Comparison of ENCODE assay signal across 2 cellular contexts in genomic region chr2:37877457-37878315, GRCh38.
TF ChIP-seq lines count a peak whose summit lies in the region.

No MANE protein-coding gene starts in this region.

TF ChIP-seq in IMR-90, 13 proteins besides CTCF, POLR2A, EP300 and RAD21:
- TF ChIP-seq FOS (IDR thresholded peaks at IDR 0.05; ENCODE audit: low read depth, low read length) (peak; percentile 66; the same call in 1 of the 2 replicates), SMC3 (IDR thresholded peaks at IDR 0.05; ENCODE audit: low read depth, low read length) (peak; percentile 91), ELK1 (IDR thresholded peaks at IDR 0.05; ENCODE audit: borderline replicate concordance, low read depth, low read length) (no peak)

TF ChIP-seq in HepG2, 621 proteins besides CTCF, POLR2A, EP300 and RAD21:
- no peak for TF ChIP-seq PRPF4 (IDR thresholded peaks at IDR 0.05; ENCODE audit: low read depth, low read length, poor library complexity, severe bottlenecking)
- TF ChIP-seq TEAD3 (CRISPR knock-in tag; optimal IDR thresholded peaks at IDR 0.05; ENCODE audit: borderline replicate concordance): no peak
- no peak for TF ChIP-seq ZNF570 (CRISPR knock-in tag; IDR thresholded peaks at IDR 0.05; ENCODE audit: borderline replicate concordance)
- no peak for TF ChIP-seq TEAD2 (CRISPR knock-in tag; IDR thresholded peaks at IDR 0.05)
- no peak for TF ChIP-seq MZF1 (CRISPR knock-in tag; IDR thresholded peaks at IDR 0.05; ENCODE audit: borderline replicate concordance)
- TF ChIP-seq, protein P1, sequence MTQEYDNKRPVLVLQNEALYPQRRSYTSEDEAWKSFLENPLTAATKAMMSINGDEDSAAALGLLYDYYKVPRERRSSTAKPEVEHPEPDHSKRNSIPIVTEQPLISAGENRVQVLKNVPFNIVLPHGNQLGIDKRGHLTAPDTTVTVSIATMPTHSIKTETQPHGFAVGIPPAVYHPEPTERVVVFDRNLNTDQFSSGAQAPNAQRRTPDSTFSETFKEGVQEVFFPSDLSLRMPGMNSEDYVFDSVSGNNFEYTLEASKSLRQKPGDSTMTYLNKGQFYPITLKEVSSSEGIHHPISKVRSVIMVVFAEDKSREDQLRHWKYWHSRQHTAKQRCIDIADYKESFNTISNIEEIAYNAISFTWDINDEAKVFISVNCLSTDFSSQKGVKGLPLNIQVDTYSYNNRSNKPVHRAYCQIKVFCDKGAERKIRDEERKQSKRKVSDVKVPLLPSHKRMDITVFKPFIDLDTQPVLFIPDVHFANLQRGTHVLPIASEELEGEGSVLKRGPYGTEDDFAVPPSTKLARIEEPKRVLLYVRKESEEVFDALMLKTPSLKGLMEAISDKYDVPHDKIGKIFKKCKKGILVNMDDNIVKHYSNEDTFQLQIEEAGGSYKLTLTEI (CRISPR knock-in tag; conservative IDR thresholded peaks at IDR 0.05): no peak
- 0 out of 4 replicates have a peak, but pooled peaks of 1 of the 2 experiments have one; percentile 33 for TF ChIP-seq NR2F1 (CRISPR knock-in tag; IDR thresholded peaks at IDR 0.05)
- TF ChIP-seq ZNF749 (CRISPR knock-in tag; IDR thresholded peaks at IDR 0.05; ENCODE audit: borderline replicate concordance): no peak
- TF ChIP-seq, protein P2, sequence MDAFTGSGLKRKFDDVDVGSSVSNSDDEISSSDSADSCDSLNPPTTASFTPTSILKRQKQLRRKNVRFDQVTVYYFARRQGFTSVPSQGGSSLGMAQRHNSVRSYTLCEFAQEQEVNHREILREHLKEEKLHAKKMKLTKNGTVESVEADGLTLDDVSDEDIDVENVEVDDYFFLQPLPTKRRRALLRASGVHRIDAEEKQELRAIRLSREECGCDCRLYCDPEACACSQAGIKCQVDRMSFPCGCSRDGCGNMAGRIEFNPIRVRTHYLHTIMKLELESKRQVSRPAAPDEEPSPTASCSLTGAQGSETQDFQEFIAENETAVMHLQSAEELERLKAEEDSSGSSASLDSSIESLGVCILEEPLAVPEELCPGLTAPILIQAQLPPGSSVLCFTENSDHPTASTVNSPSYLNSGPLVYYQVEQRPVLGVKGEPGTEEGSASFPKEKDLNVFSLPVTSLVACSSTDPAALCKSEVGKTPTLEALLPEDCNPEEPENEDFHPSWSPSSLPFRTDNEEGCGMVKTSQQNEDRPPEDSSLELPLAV (CRISPR knock-in tag; conservative IDR thresholded peaks at IDR 0.05; ENCODE audit: low read depth): no peak
- peak; percentile 55; the same call in 1 of the 2 replicates for TF ChIP-seq CREB1 (IDR thresholded peaks at IDR 0.05)
- TF ChIP-seq CREB1 (CRISPR knock-in tag; IDR thresholded peaks at IDR 0.05): 0 out of 2 replicates have a peak, but pooled peaks have one; percentile 28
- TF ChIP-seq SOX5 (CRISPR knock-in tag; IDR thresholded peaks at IDR 0.05; ENCODE audit: borderline replicate concordance): peak; percentile 18; the same call in 1 of the 2 replicates
- TF ChIP-seq NCOA1 (CRISPR knock-in tag; IDR thresholded peaks at IDR 0.05): no peak
- TF ChIP-seq ARID5B (CRISPR knock-in tag; IDR thresholded peaks at IDR 0.05): no peak
- no peak for TF ChIP-seq NFKB2 (CRISPR knock-in tag; IDR thresholded peaks at IDR 0.05; ENCODE audit: borderline replicate concordance)
- no peak for TF ChIP-seq PHB2 (IDR thresholded peaks at IDR 0.05; ENCODE audit: partially characterized antibody)
- no peak for TF ChIP-seq CHCHD3 (CRISPR knock-in tag; IDR thresholded peaks at IDR 0.05)
- TF ChIP-seq SMC3 (IDR thresholded peaks at IDR 0.05; ENCODE audit: low read length): peak; percentile 50
- peak; percentile 76 for TF ChIP-seq STAG1 (CRISPR knock-in tag; IDR thresholded peaks at IDR 0.05)
- TF ChIP-seq, protein P3, sequence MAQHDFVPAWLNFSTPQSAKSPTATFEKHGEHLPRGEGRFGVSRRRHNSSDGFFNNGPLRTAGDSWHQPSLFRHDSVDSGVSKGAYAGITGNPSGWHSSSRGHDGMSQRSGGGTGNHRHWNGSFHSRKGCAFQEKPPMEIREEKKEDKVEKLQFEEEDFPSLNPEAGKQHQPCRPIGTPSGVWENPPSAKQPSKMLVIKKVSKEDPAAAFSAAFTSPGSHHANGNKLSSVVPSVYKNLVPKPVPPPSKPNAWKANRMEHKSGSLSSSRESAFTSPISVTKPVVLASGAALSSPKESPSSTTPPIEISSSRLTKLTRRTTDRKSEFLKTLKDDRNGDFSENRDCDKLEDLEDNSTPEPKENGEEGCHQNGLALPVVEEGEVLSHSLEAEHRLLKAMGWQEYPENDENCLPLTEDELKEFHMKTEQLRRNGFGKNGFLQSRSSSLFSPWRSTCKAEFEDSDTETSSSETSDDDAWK (CRISPR knock-in tag; IDR thresholded peaks at IDR 0.05): no peak
- peak; percentile 19; the same call in 1 of the 2 replicates for TF ChIP-seq FOSL2 (CRISPR knock-in tag; IDR thresholded peaks at IDR 0.05)
- no peak for TF ChIP-seq RFXAP (CRISPR knock-in tag; IDR thresholded peaks at IDR 0.05; ENCODE audit: borderline replicate concordance)
